ENCODE assay signal across 9 cellular contexts in the genomic region with DNA sequence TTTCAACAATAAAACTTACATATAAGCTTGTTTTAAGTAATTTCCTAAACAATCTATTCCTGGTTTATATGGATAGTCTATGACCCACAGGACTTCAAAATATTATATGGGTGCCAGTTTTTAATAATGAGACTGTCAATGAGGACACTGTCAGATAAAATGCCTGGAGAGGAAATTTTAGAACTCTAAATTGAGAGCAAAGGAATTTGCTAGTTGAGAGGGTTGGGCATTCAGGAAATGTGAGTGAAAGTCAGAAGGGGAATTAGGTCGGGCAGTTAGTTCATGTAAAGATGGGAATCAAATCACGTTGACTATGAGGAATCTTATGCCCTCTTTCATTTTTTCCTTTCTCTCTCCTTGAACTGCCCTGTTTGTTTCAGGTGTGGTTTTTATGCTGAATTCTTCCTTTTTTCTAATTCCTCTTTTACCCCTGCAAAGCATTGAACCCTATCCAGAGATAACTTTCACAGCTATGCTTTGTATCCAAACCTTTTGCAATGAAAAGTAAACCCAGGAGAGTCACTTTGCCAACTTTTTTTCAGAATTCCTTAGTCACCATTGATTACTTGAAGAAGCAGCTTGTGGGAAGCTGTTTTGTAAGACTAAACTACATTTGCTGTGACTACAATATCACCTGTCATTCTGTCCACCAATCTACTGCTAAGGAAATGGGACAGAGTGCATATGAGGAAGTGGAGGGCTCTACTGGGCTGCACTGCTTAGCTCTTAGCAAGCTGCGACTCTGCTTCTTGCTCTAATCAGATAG. TPM values are rescaled to one million over a fixed set of nuclear protein-coding genes. Genes with fewer than 3 reads are reported as not detected.
DNase-seq lines count a peak whose midpoint lies in the region; ATAC-seq and TF ChIP-seq lines count a peak whose summit lies in the region.
"Had no signal": no experiment of that assay in that cellular context is flagged by ENCODE, and none has a peak within 500 bp of the region (broad histone marks: within the 10 kb centered on the region; RNA-seq: fewer than 3 reads in every experiment).

No MANE protein-coding gene starts in this region.

- H3K9me3 ChIP-seq in GM23248 (ENCODE audit: low read depth) (no peaks in the 10 kb centered on the region), SU-DHL-6 (ENCODE audit: insufficient read depth, low read length) (no peaks in the 10 kb centered on the region), heart right ventricle (no peaks in the 10 kb centered on the region)

- CTCF ChIA-PET in activated naive CD4-positive, alpha-beta T cell treated with anti-CD3 and anti-CD28 coated beads, Interleukin-2, amount 10 ng/mL, durations not matched to agents 7 days and 5 days (lab: Charles Lee): no interaction called here

- peak; percentile 53 for DNase-seq in GM23248
- DNase-seq in heart right ventricle: no peak
- peak; percentile 2 for DNase-seq in stimulated activated naive B cell treated with anti-CD40 and anti-IgM and Interleukin-4, amounts not matched to agents 10 μg/mL and 1 μg/mL and 100 μg/mL, for 72 hours
- DNase-seq in effector memory CD8-positive, alpha-beta T cell: no peak
- DNase-seq in putamen (ENCODE audit: low spot score): no peak
- DNase-seq in activated naive CD4-positive, alpha-beta T cell treated with anti-CD3 and anti-CD28 coated beads, Interleukin-2, amount 10 ng/mL, durations not matched to agents 7 days and 5 days: no peak

- peak in 7 of 8 donors; percentile 50 to 80 (median 74) for ATAC-seq in heart right ventricle
- ATAC-seq in stimulated activated naive B cell treated with anti-CD40 and anti-IgM and Interleukin-4, amounts not matched to agents 10 μg/mL and 1 μg/mL and 100 μg/mL, for 72 hours (replicated peaks): peak; percentile 100
- no peak for ATAC-seq in GM19035 (IDR thresholded peaks at IDR 0.05; ENCODE audit: unreplicated experiment)
- ATAC-seq in effector memory CD8-positive, alpha-beta T cell (replicated peaks): no peak

- WGBS in GM23248 (ENCODE audit: low coverage in 1 of 2, low lambda C conversion rate in 2 of 2, missing lambda C conversion rate in 2 of 2), 2 experiments: 93 to 100% methylated on average over 3 of the region's 3 CpGs
- WGBS in heart right ventricle, 2 donors: 25 to 32% methylated on average over 3 of the region's 3 CpGs

- no peak overlapping the region for H3K27ac ChIP-seq in GM23248
- peak overlapping the region; percentile 7; the same call in 1 of the 2 replicates for H3K27ac ChIP-seq in SU-DHL-6 (ENCODE audit: low read depth, low read length)
- peak overlapping the region in 9 of 10 donors; percentile 11 to 76 (median 45) for H3K27ac ChIP-seq in heart right ventricle

- H3K4me3 ChIP-seq in GM23248 (no peak overlapping the region), SU-DHL-6 (ENCODE audit: insufficient read depth, low read length, poor library complexity, severe bottlenecking) (no peak overlapping the region), heart right ventricle (no peak overlapping the region)

- H3K27me3 Mint-ChIP-seq in stimulated activated naive B cell treated with anti-CD40 and anti-IgM and Interleukin-4, amounts not matched to agents 10 μg/mL and 1 μg/mL and 100 μg/mL, for 72 hours: no peaks in the 10 kb centered on the region
- H3K27me3 Mint-ChIP-seq in effector memory CD8-positive, alpha-beta T cell: no peaks in the 10 kb centered on the region
- H3K27me3 Mint-ChIP-seq in activated naive CD4-positive, alpha-beta T cell treated with anti-CD3 and anti-CD28 coated beads, Interleukin-2, amount 10 ng/mL, durations not matched to agents 7 days and 5 days: no peaks in the 10 kb centered on the region

- in situ Hi-C loops in GM23248 (cut with MboI): no loop called here

- H3K36me3 Mint-ChIP-seq in stimulated activated naive B cell treated with anti-CD40 and anti-IgM and Interleukin-4, amounts not matched to agents 10 μg/mL and 1 μg/mL and 100 μg/mL, for 72 hours: peaks cover 16 to 30% of the 10 kb centered on the region in 2 donors
- peaks cover 31% of the 10 kb centered on the region for H3K36me3 Mint-ChIP-seq in effector memory CD8-positive, alpha-beta T cell (ENCODE audit: insufficient read depth)
- peaks cover 17% of the 10 kb centered on the region for H3K36me3 Mint-ChIP-seq in activated naive CD4-positive, alpha-beta T cell treated with anti-CD3 and anti-CD28 coated beads, Interleukin-2, amount 10 ng/mL, durations not matched to agents 7 days and 5 days

- peaks cover 7% of the 10 kb centered on the region; the same call in 1 of the 2 replicates for H3K4me1 ChIP-seq in GM23248 (ENCODE audit: insufficient read depth)
- H3K4me1 ChIP-seq in heart right ventricle: peaks cover 0 to 34% (median 24%) of the 10 kb centered on the region in 9 donors

- H3K79me2 ChIP-seq in GM23248 (ENCODE audit: insufficient read depth) (no peaks in the 10 kb centered on the region), SU-DHL-6 (ENCODE audit: insufficient read depth, low read length) (no peaks in the 10 kb centered on the region)

- peaks cover 18 to 34% of the 10 kb centered on the region in 2 donors for H3K4me1 Mint-ChIP-seq in stimulated activated naive B cell treated with anti-CD40 and anti-IgM and Interleukin-4, amounts not matched to agents 10 μg/mL and 1 μg/mL and 100 μg/mL, for 72 hours
- H3K4me1 Mint-ChIP-seq in effector memory CD8-positive, alpha-beta T cell (ENCODE audit: low read depth in 2 of 2): no peaks in the 10 kb centered on the region
- H3K4me1 Mint-ChIP-seq in activated naive CD4-positive, alpha-beta T cell treated with anti-CD3 and anti-CD28 coated beads, Interleukin-2, amount 10 ng/mL, durations not matched to agents 7 days and 5 days: no peaks in the 10 kb centered on the region
- H3K4me1 Mint-ChIP-seq: neural crest cell had no signal

- no peaks in the 10 kb centered on the region for H3K9me3 Mint-ChIP-seq in stimulated activated naive B cell treated with anti-CD40 and anti-IgM and Interleukin-4, amounts not matched to agents 10 μg/mL and 1 μg/mL and 100 μg/mL, for 72 hours
- no peaks in the 10 kb centered on the region for H3K9me3 Mint-ChIP-seq in effector memory CD8-positive, alpha-beta T cell
- no peaks in the 10 kb centered on the region for H3K9me3 Mint-ChIP-seq in activated naive CD4-positive, alpha-beta T cell treated with anti-CD3 and anti-CD28 coated beads, Interleukin-2, amount 10 ng/mL, durations not matched to agents 7 days and 5 days
- H3K9me3 Mint-ChIP-seq: neural crest cell had no signal

- H2AFZ ChIP-seq in GM23248 (no peak overlapping the region), SU-DHL-6 (ENCODE audit: low read depth, low read length, severe bottlenecking) (no peak overlapping the region)

- peak overlapping the region; percentile 89 for H3K27ac Mint-ChIP-seq in stimulated activated naive B cell treated with anti-CD40 and anti-IgM and Interleukin-4, amounts not matched to agents 10 μg/mL and 1 μg/mL and 100 μg/mL, for 72 hours
- no peak overlapping the region for H3K27ac Mint-ChIP-seq in effector memory CD8-positive, alpha-beta T cell
- no peak overlapping the region for H3K27ac Mint-ChIP-seq in activated naive CD4-positive, alpha-beta T cell treated with anti-CD3 and anti-CD28 coated beads, Interleukin-2, amount 10 ng/mL, durations not matched to agents 7 days and 5 days

- H3K9ac ChIP-seq in GM23248 (no peak overlapping the region), SU-DHL-6 (ENCODE audit: low read length) (no peak overlapping the region)

- H3K4me3 Mint-ChIP-seq in stimulated activated naive B cell treated with anti-CD40 and anti-IgM and Interleukin-4, amounts not matched to agents 10 μg/mL and 1 μg/mL and 100 μg/mL, for 72 hours: peak overlapping the region; percentile 54 to 66
- no peak overlapping the region for H3K4me3 Mint-ChIP-seq in effector memory CD8-positive, alpha-beta T cell
- H3K4me3 Mint-ChIP-seq in activated naive CD4-positive, alpha-beta T cell treated with anti-CD3 and anti-CD28 coated beads, Interleukin-2, amount 10 ng/mL, durations not matched to agents 7 days and 5 days: no peak overlapping the region
- H3K4me3 Mint-ChIP-seq: neural crest cell had no signal

- no peaks in the 10 kb centered on the region for H3K27me3 ChIP-seq in GM23248 (replicated peaks; ENCODE audit: insufficient read depth)
- no peaks in the 10 kb centered on the region for H3K27me3 ChIP-seq in SU-DHL-6 (ENCODE audit: low read length)
- no peaks in the 10 kb centered on the region for H3K27me3 ChIP-seq in heart right ventricle

- intact Hi-C loops in heart right ventricle (cut with DNase I): no loop called here

- no peaks in the 10 kb centered on the region for H4K20me1 ChIP-seq in GM23248 (ENCODE audit: insufficient read depth)
- H4K20me1 ChIP-seq in SU-DHL-6 (ENCODE audit: low read depth, low read length): no peaks in the 10 kb centered on the region

- no peak for TF ChIP-seq CTCF in SU-DHL-6 (IDR thresholded peaks at IDR 0.05; ENCODE audit: insufficient read depth, low read length, poor library complexity, severe bottlenecking)
- TF ChIP-seq CTCF in heart right ventricle (IDR thresholded peaks at IDR 0.05): no peak

- H3K9me2 ChIP-seq in GM23248 (ENCODE audit: insufficient read depth) (no peaks in the 10 kb centered on the region), SU-DHL-6 (replicated peaks; ENCODE audit: insufficient read depth, low read length) (no peaks in the 10 kb centered on the region)

- H3F3A ChIP-seq in GM23248 (ENCODE audit: insufficient read depth): peaks cover 20% of the 10 kb centered on the region; the same call in 1 of the 2 replicates
- H3F3A ChIP-seq in SU-DHL-6 (ENCODE audit: insufficient read depth): peaks cover 9% of the 10 kb centered on the region; the same call in 1 of the 2 replicates

- H3K36me3 ChIP-seq in GM23248 (ENCODE audit: low read depth) (peaks cover 19% of the 10 kb centered on the region), SU-DHL-6 (ENCODE audit: low read length) (peaks cover 2% of the 10 kb centered on the region; the same call in 1 of the 2 replicates), heart right ventricle (peaks cover 0 to 82% (median 6%) of the 10 kb centered on the region in 9 donors)

- H3K4me2 ChIP-seq in GM23248 (ENCODE audit: unreplicated experiment): no peak overlapping the region
- H3K4me2 ChIP-seq in SU-DHL-6 (ENCODE audit: low read depth, low read length, poor library complexity, severe bottlenecking): no peak overlapping the region

RNA-seq across cellular contexts. Expression of gene CHP1, which starts 27.8 kb away (rescaled TPM):
- total RNA-seq in GM23248 (2014; rRNA removed; shearing (Covaris generic)): 70.9 and 85.5 TPM in 2 replicates
- polyA plus RNA-seq in GM23248 (2016; fragmentation: Nextera tagmentation; extraction: Ambion mirVana) (86.2 and 93.6 TPM in 2 replicates), heart right ventricle (10 to 100 TPM; 22.5 to 93.1 TPM)
- total RNA-seq in heart right ventricle: 100 to 1,000 TPM in 9 of 10 donors, 10 to 100 TPM in 1; 86.5 to 133 (median 120) TPM

RNA-seq across cellular contexts. Expression of gene EXD1, which starts 28.3 kb away (rescaled TPM):
- total RNA-seq in GM23248 (2014; rRNA removed; shearing (Covaris generic)): not detected in 2 replicates
- polyA plus RNA-seq in GM23248 (2016; fragmentation: Nextera tagmentation; extraction: Ambion mirVana) (not detected in 2 replicates), heart right ventricle (not detected)
- not detected for total RNA-seq in heart right ventricle
- total RNA-seq: neural crest cell had no signal

Comparison
In these comparisons a context has a peak if more than half of its experiments do, and no peak if none do; other contexts are left out.
1. DNase-seq: peak in GM23248 (single experiment) and stimulated activated naive B cell treated with anti-CD40 and anti-IgM and Interleukin-4, amounts not matched to agents 10 μg/mL and 1 μg/mL and 100 μg/mL, for 72 hours (single experiment); none in heart right ventricle (0 of 2), effector memory CD8-positive, alpha-beta T cell (0 of 3), putamen (single experiment) and activated naive CD4-positive, alpha-beta T cell treated with anti-CD3 and anti-CD28 coated beads, Interleukin-2, amount 10 ng/mL, durations not matched to agents 7 days and 5 days (single experiment).
2. ATAC-seq: peak in heart right ventricle (7 of 8) and stimulated activated naive B cell treated with anti-CD40 and anti-IgM and Interleukin-4, amounts not matched to agents 10 μg/mL and 1 μg/mL and 100 μg/mL, for 72 hours (2 of 2); none in GM19035 (single experiment) and effector memory CD8-positive, alpha-beta T cell (single experiment).
3. H3K4me3 Mint-ChIP-seq: peak in stimulated activated naive B cell treated with anti-CD40 and anti-IgM and Interleukin-4, amounts not matched to agents 10 μg/mL and 1 μg/mL and 100 μg/mL, for 72 hours (2 of 2); none in effector memory CD8-positive, alpha-beta T cell (0 of 2) and activated naive CD4-positive, alpha-beta T cell treated with anti-CD3 and anti-CD28 coated beads, Interleukin-2, amount 10 ng/mL, durations not matched to agents 7 days and 5 days (single experiment).